Comparison of ENCODE assay signal across 16 cellular contexts in the genomic region with DNA sequence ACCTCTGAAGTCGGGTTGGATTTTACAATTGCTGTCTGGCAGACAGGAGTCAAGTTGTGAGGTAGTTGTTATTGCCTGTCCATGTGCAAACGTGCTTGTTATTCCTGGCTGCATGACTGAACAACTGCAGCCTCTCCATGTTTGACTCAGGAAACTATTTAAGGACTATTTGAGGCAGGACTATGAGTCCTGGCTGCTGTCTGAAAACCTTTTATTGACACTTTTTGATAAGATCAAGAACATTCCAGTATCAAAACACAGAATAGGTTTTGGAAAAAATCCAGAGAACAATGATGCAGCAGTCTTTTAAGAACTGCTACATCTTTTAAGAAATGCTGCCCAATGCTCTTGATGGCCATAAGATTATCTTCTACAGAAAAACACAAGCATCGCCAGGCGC. TPM values are rescaled to one million over a fixed set of nuclear protein-coding genes. Genes with fewer than 3 reads are reported as not detected.
A peak's percentile ranks its signal among the peaks of the same experiment; 100 is the strongest.
DNase-seq lines count a peak whose midpoint lies in the region; ATAC-seq and TF ChIP-seq lines count a peak whose summit lies in the region.
"Had no signal": no experiment of that assay in that cellular context is flagged by ENCODE, and none has a peak within 500 bp of the region (broad histone marks: within the 10 kb centered on the region; RNA-seq: fewer than 3 reads in every experiment).

No MANE protein-coding gene starts in this region.

- no peak overlapping the region for H4K5ac ChIP-seq in IMR-90 (ENCODE audit: low read depth, low read length)

- H3K18ac ChIP-seq in IMR-90 (ENCODE audit: low read depth, low read length) = no peak overlapping the region

- H3K27ac ChIP-seq in IMR-90 (ENCODE audit: insufficient read depth, low read length) (no peak overlapping the region), psoas muscle (peak overlapping the region; percentile 62), A673 (ENCODE audit: low read depth, low read length, poor library complexity, severe bottlenecking) (no peak overlapping the region)
- H3K27ac ChIP-seq: sigmoid colon had no signal

- H2BK15ac ChIP-seq in IMR-90 (ENCODE audit: low read depth, low read length) = no peak overlapping the region

- no peak overlapping the region for H2AK5ac ChIP-seq in IMR-90 (ENCODE audit: low read depth, low read length)

- TF ChIP-seq CTCF in IMR-90 (conservative IDR thresholded peaks at IDR 0.05; ENCODE audit: low read depth, low read length) (no peak), astrocyte of the spinal cord (IDR thresholded peaks at IDR 0.05; ENCODE audit: low read depth, low read length) (no peak), psoas muscle (IDR thresholded peaks at IDR 0.05) (no peak), A673 (conservative IDR thresholded peaks at IDR 0.05; ENCODE audit: low read depth, low read length) (no peak)

- no peaks in the 10 kb centered on the region for H4K20me1 ChIP-seq in IMR-90 (ENCODE audit: insufficient read depth, low read length)

- H3K4ac ChIP-seq in IMR-90 (ENCODE audit: low read depth, low read length) = no peak overlapping the region

- H2BK20ac ChIP-seq in IMR-90 (ENCODE audit: low read depth, low read length) = no peak overlapping the region

- H3K4me2 ChIP-seq in IMR-90 (ENCODE audit: low read depth, low read length) = no peak overlapping the region

- H3K14ac ChIP-seq in IMR-90 (replicated peaks; ENCODE audit: low read depth, low read length) = no peak overlapping the region

- no peaks in the 10 kb centered on the region for H3K9me3 ChIP-seq in IMR-90 (ENCODE audit: control insufficient read depth, insufficient read depth, low read length)
- H3K9me3 ChIP-seq in psoas muscle = no peaks in the 10 kb centered on the region
- no peaks in the 10 kb centered on the region for H3K9me3 ChIP-seq in A673 (ENCODE audit: low read depth, low read length, poor library complexity, severe bottlenecking)
- H3K9me3 ChIP-seq: sigmoid colon had no signal

- no peak overlapping the region for H4K8ac ChIP-seq in IMR-90 (ENCODE audit: low read depth in 2 of 2, low read length in 2 of 2)

- DNase-seq in IMR-90 (peak; percentile 18), astrocyte of the spinal cord (ENCODE audit: low read depth, low spot score) (peak; percentile 19), left cardiac atrium (no peak), psoas muscle (no peak), iPS-NIHi7 (ENCODE audit: extremely low spot score) (no peak), DMS 273 (lab: John Stamatoyannopoulos, UW; ENCODE audit: unreplicated experiment) (no peak), A673 (ENCODE audit: low spot score) (no peak)
- DNase-seq: activated B cell treated with CpG ODN at 0.5 μM for 24 hours; activated naive CD8-positive, alpha-beta T cell treated with anti-CD3 and anti-CD28 coated beads, Interleukin-2, amount 50 U/mL, for 24 hours; NCI-H1694 treated with DMSO at 0.1 percent for 48 hours; NCI-H446 treated with DMSO at 0.1 percent for 48 hours; NK-92 treated with Interleukin-12 subunit alpha and Interleukin-12 subunit beta, amount 100 ng/mL, for 24 hours; SIG-M5; sigmoid colon; T-helper 2 cell had no signal

- in situ Hi-C loops in IMR-90 (cut with MboI; ENCODE audit: low sequenced_read_pairs) (loop anchor here (10.0 kb wide), 1 partner anchor 718 kb away; no protein-coding TSS in a partner anchor), astrocyte of the spinal cord (cut with HindIII; ENCODE audit: low sequenced_read_pairs) (no loop called here)

- dilution Hi-C loops in IMR-90 (cut with HindIII; ENCODE audit: low sequenced_read_pairs, unreplicated experiment) = no loop called here

- TF ChIP-seq RAD21 in IMR-90 (IDR thresholded peaks at IDR 0.05; ENCODE audit: low read length) = no peak

- intact Hi-C loops in IMR-90 (cut with micrococcal nuclease) (no loop called here), left cardiac atrium (cut with DNase I) (no loop called here), psoas muscle (cut with DNase I) (loop anchor here in 1 of 2 donors (10.0 kb wide), 1 partner anchor 252 kb away; no protein-coding TSS in a partner anchor), A673 (cut with micrococcal nuclease; ENCODE audit: unreplicated experiment) (no loop called here)

- BruUV-seq in IMR-90 (replicated peaks; lab: Mats Ljungman, UMichigan) (no TSS peak), A673 (replicated peaks; lab: Mats Ljungman, UMichigan) (no TSS peak)

- H3K4me1 ChIP-seq in IMR-90 (ENCODE audit: control insufficient read depth, insufficient read depth, low read length) = no peaks in the 10 kb centered on the region
- H3K4me1 ChIP-seq in psoas muscle = peaks cover 17% of the 10 kb centered on the region
- no peaks in the 10 kb centered on the region for H3K4me1 ChIP-seq in A673 (ENCODE audit: insufficient read depth, low read length, poor library complexity, severe bottlenecking)
- H3K4me1 ChIP-seq: sigmoid colon had no signal

- no peak overlapping the region for H4K91ac ChIP-seq in IMR-90 (ENCODE audit: insufficient read depth, low read depth, low read length)

- TF ChIP-seq POLR2A in IMR-90 (IDR thresholded peaks at IDR 0.05; ENCODE audit: low read depth, low read length) = no peak

- H3K9ac ChIP-seq in IMR-90 (ENCODE audit: low read depth, low read length) = no peak overlapping the region

- no peak overlapping the region for H2BK5ac ChIP-seq in IMR-90 (ENCODE audit: low read depth, low read length, poor library complexity, severe bottlenecking)

- POLR2A ChIA-PET in IMR-90 (lab: Charles Lee; ENCODE audit: unreplicated experiment) = no interaction called here
- POLR2A ChIA-PET in A673 (lab: Charles Lee; ENCODE audit: low non-redundant PET) = no interaction called here

- H3K4me3 ChIP-seq in IMR-90 (ENCODE audit: insufficient read depth, low read depth, low read length) (no peak overlapping the region), astrocyte of the spinal cord (ENCODE audit: low read depth, low read length) (no peak overlapping the region), psoas muscle (no peak overlapping the region), A673 (ENCODE audit: low read depth, low read length, poor library complexity, severe bottlenecking) (no peak overlapping the region)
- H3K4me3 ChIP-seq: sigmoid colon had no signal

- 40% methylated on average over 1 of the region's 4 CpGs; no CpG with 5 or more reads in 1 of the 2 experiments for WGBS in IMR-90 (ENCODE audit: extremely low coverage in 2 of 2, insufficient read length in 1 of 2), 2 experiments
- 51 to 52% (median 52%) methylated on average over 4 of the region's 4 CpGs for WGBS in psoas muscle, 3 donors

- H2BK120ac ChIP-seq in IMR-90 (ENCODE audit: low read depth, low read length) = no peak overlapping the region

- H2AFZ ChIP-seq in IMR-90 (replicated peaks; ENCODE audit: low read length, poor library complexity) = no peak overlapping the region

- no peaks in the 10 kb centered on the region for H3K79me1 ChIP-seq in IMR-90 (ENCODE audit: low read depth in 1 of 2, low read length in 2 of 2)

- H3K56ac ChIP-seq in IMR-90 (ENCODE audit: extremely low read depth, insufficient read depth, low read length) = no peak overlapping the region

- no peaks in the 10 kb centered on the region for H3K9me1 ChIP-seq in IMR-90 (ENCODE audit: insufficient read depth, low read length)

- CTCF ChIA-PET in IMR-90 (lab: Yijun Ruan, JAX) = no interaction called here
- CTCF ChIA-PET in A673 (lab: Charles Lee) = no interaction called here

- H3K27me3 ChIP-seq in IMR-90 (ENCODE audit: control insufficient read depth, insufficient read depth, low read length) = no peaks in the 10 kb centered on the region
- H3K27me3 ChIP-seq in psoas muscle (ENCODE audit: insufficient read depth in 3 of 3, low read length in 2 of 3) = no peaks in the 10 kb centered on the region
- no peaks in the 10 kb centered on the region for H3K27me3 ChIP-seq in A673 (replicated peaks; ENCODE audit: insufficient read depth, low read depth, low read length, poor library complexity)
- H3K27me3 ChIP-seq: sigmoid colon had no signal

- H2AK9ac ChIP-seq in IMR-90 (replicated peaks; ENCODE audit: low read depth, low read length, poor library complexity) = no peak overlapping the region

- no peak overlapping the region for H3K23ac ChIP-seq in IMR-90 (ENCODE audit: low read depth, low read length)

- no peak for ATAC-seq in IMR-90 (ENCODE audit: low read depth)
- ATAC-seq in left cardiac atrium = peak; percentile 47 to 76
- peak; percentile 93 to 98 (median 97) for ATAC-seq in psoas muscle
- no peak for ATAC-seq in HG03045 (IDR thresholded peaks at IDR 0.05; ENCODE audit: unreplicated experiment)
- ATAC-seq: activated naive CD8-positive, alpha-beta T cell treated with anti-CD3 and anti-CD28 coated beads, Interleukin-2, amount 50 U/mL, for 24 hours had no signal

- H3K36me3 ChIP-seq in IMR-90 (ENCODE audit: control insufficient read depth, insufficient read depth, low read length) (no peaks in the 10 kb centered on the region), psoas muscle (ENCODE audit: insufficient read depth in 1 of 2, low read depth in 1 of 2) (no peaks in the 10 kb centered on the region), A673 (ENCODE audit: insufficient read depth, low read length, poor library complexity, severe bottlenecking) (no peaks in the 10 kb centered on the region)
- H3K36me3 ChIP-seq: sigmoid colon had no signal

TF ChIP-seq in IMR-90, 13 proteins besides CTCF, POLR2A, EP300 and RAD21:
- TF ChIP-seq FOS (IDR thresholded peaks at IDR 0.05; ENCODE audit: low read depth, low read length) (no peak), SMC3 (IDR thresholded peaks at IDR 0.05; ENCODE audit: low read depth, low read length) (no peak), BHLHE40 (IDR thresholded peaks at IDR 0.05; ENCODE audit: low read depth, low read length) (no peak), RFX5 (IDR thresholded peaks at IDR 0.05; ENCODE audit: low read depth, low read length) (no peak), MXI1 (IDR thresholded peaks at IDR 0.05; ENCODE audit: borderline replicate concordance, low read depth, low read length) (no peak)
- TF ChIP-seq, protein P1, sequence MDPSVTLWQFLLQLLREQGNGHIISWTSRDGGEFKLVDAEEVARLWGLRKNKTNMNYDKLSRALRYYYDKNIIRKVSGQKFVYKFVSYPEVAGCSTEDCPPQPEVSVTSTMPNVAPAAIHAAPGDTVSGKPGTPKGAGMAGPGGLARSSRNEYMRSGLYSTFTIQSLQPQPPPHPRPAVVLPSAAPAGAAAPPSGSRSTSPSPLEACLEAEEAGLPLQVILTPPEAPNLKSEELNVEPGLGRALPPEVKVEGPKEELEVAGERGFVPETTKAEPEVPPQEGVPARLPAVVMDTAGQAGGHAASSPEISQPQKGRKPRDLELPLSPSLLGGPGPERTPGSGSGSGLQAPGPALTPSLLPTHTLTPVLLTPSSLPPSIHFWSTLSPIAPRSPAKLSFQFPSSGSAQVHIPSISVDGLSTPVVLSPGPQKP (IDR thresholded peaks at IDR 0.05; ENCODE audit: borderline replicate concordance, low read depth, low read length) = no peak

RNA-seq across cellular contexts. Expression of gene SPRY1, which starts 10.0 kb away (rescaled TPM):
- 1.4 and 1.9 TPM in 2 replicates for total RNA-seq in IMR-90 (2012; rRNA removed)
- polyA plus RNA-seq in IMR-90 (2012; rRNA removed) = 2.2 and 2.6 TPM in 2 replicates
- 2.7 and 2.9 TPM in 2 replicates for polyA plus RNA-seq in IMR-90 (2012; cell fraction: cytosol; rRNA removed)
- polyA plus RNA-seq in IMR-90 (2012; cell fraction: nucleus; rRNA removed; ENCODE audit: low replicate concordance) = 1.8 and 3.7 TPM in 2 replicates
- total RNA-seq in left cardiac atrium = 10 to 100 TPM; 59.6 to 89.9 TPM
- 100 to 1,000 TPM in 2 of 4 donors, 10 to 100 TPM in 2; 41.1 to 104 (median 96.9) TPM for total RNA-seq in psoas muscle
- polyA plus RNA-seq in psoas muscle = 10 to 100 TPM; 19.2 to 24.6 (median 22.9) TPM
- total RNA-seq in A673 (2021) = 6.0 and 6.8 TPM in 2 replicates

Comparison
In these comparisons a context has a peak if more than half of its experiments do, and no peak if none do; other contexts are left out.
1. ATAC-seq: peak in left cardiac atrium (2 of 2) and psoas muscle (4 of 4); none in IMR-90 (single experiment) and HG03045 (single experiment).
2. DNase-seq: peak in IMR-90 (single experiment) and astrocyte of the spinal cord (single experiment); none in left cardiac atrium (single experiment), psoas muscle (0 of 2), iPS-NIHi7 (single experiment), DMS 273 (single experiment) and A673 (single experiment).